In the genomic region with DNA sequence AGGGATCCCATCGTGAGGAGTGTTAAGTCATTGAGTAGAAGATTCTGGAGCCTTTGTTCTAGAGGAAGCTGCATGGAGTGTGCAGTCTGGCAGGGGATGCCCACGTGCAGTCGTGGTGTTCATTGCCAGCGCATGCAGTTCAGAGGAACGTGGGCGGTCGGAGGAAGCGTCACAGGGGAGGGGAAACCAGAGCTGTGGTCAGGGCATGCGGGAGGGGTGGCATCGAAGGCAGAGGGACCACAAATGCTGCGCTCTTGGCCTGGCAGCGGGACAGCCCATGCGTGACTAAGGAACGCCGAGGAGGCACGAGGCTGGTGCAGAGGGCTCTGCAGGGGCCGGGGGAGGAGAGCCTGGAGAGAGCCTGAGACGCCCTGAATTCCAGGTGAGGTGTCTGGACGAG, we compare ENCODE assay signal across 17 cellular contexts.
A peak's percentile ranks its signal among the peaks of the same experiment; 100 is the strongest.
DNase-seq lines count a peak whose midpoint lies in the region; ATAC-seq and TF ChIP-seq lines count a peak whose summit lies in the region.
"Had no signal": no experiment of that assay in that cellular context is flagged by ENCODE, and none has a peak within 500 bp of the region (broad histone marks: within the 10 kb centered on the region; RNA-seq: fewer than 3 reads in every experiment).

No MANE protein-coding gene starts in this region.

- H3K23me2 ChIP-seq in H9 (ENCODE audit: insufficient read length, low read depth, low read length, poor library complexity, severe bottlenecking) = no peaks in the 10 kb centered on the region

- H2AK5ac ChIP-seq in H9 (ENCODE audit: insufficient read length, low read length) = no peak overlapping the region
- H2AK5ac ChIP-seq in mesenchymal stem cell (ENCODE audit: low read length, severe bottlenecking) = no peak overlapping the region

- H2BK5ac ChIP-seq in H9 (ENCODE audit: insufficient read length, low read length) (no peak overlapping the region), mesenchymal stem cell (ENCODE audit: low read depth, low read length, poor library complexity, severe bottlenecking) (no peak overlapping the region)

- H3K36me3 ChIP-seq in CD4-positive, CD25-positive, alpha-beta regulatory T cell (ENCODE audit: control insufficient read depth, insufficient read depth, low read length) = no peaks in the 10 kb centered on the region
- H3K36me3 ChIP-seq in gastrocnemius medialis (no peaks in the 10 kb centered on the region), mesenchymal stem cell (ENCODE audit: control insufficient read depth in 1 of 2, insufficient read depth in 2 of 2, low read depth in 1 of 2, low read length in 2 of 2) (no peaks in the 10 kb centered on the region), adrenal gland (replicated peaks in 1 of 2) (no peaks in the 10 kb centered on the region)
- H3K36me3 ChIP-seq: colonic mucosa, HAP-1 had no signal

- ATAC-seq in CD4-positive, CD25-positive, alpha-beta regulatory T cell (ENCODE audit: low read depth in 2 of 2) = peak in 1 of 2 donors; percentile 34
- no peak for ATAC-seq in gastrocnemius medialis

- no peak overlapping the region for H3K27ac ChIP-seq in CD4-positive, CD25-positive, alpha-beta regulatory T cell (ENCODE audit: insufficient read depth, low read length, poor library complexity, severe bottlenecking)
- no peak overlapping the region for H3K27ac ChIP-seq in H9 (ENCODE audit: insufficient read length, low read depth, low read length)
- H3K27ac ChIP-seq in gastrocnemius medialis = peak overlapping the region in 2 of 4 donors; percentile 97
- H3K27ac ChIP-seq in mesenchymal stem cell (ENCODE audit: low read length, poor library complexity, severe bottlenecking) = no peak overlapping the region
- peak overlapping the region in 2 of 5 donors; percentile 94 for H3K27ac ChIP-seq in adrenal gland
- H3K27ac ChIP-seq: colonic mucosa, hepatocyte had no signal

- H2AFZ ChIP-seq in H9 (ENCODE audit: low read length) = no peak overlapping the region
- no peak overlapping the region for H2AFZ ChIP-seq in mesenchymal stem cell (ENCODE audit: low read depth, low read length)
- H2AFZ ChIP-seq: hepatocyte had no signal

- no peak overlapping the region for H2BK12ac ChIP-seq in H9 (ENCODE audit: insufficient read length, low read depth, low read length)
- H2BK12ac ChIP-seq in mesenchymal stem cell (ENCODE audit: low read length in 2 of 2) = no peak overlapping the region

- H3K27me3 Mint-ChIP-seq in CD4-positive, CD25-positive, alpha-beta regulatory T cell = peaks cover 4% of the 10 kb centered on the region
- H3K27me3 Mint-ChIP-seq in H9 (ENCODE audit: low read depth) (no peaks in the 10 kb centered on the region; the same call in 1 of the 2 replicates), brain (no peaks in the 10 kb centered on the region)

- no peak overlapping the region for H4K91ac ChIP-seq in H9 (ENCODE audit: insufficient read length, low read depth, low read length)
- no peak overlapping the region for H4K91ac ChIP-seq in mesenchymal stem cell (ENCODE audit: low read length)

- no peaks in the 10 kb centered on the region for H3K9me3 ChIP-seq in CD4-positive, CD25-positive, alpha-beta regulatory T cell (ENCODE audit: control insufficient read depth in 2 of 2, low read length in 2 of 2)
- H3K9me3 ChIP-seq in H9 (ENCODE audit: control insufficient read depth, low read depth, low read length) (no peaks in the 10 kb centered on the region), gastrocnemius medialis (no peaks in the 10 kb centered on the region), mesenchymal stem cell (ENCODE audit: control insufficient read depth, low read length) (no peaks in the 10 kb centered on the region), adrenal gland (replicated peaks in 1 of 3) (no peaks in the 10 kb centered on the region)
- H3K9me3 ChIP-seq: colonic mucosa, HAP-1, SK-N-SH had no signal

- H4K8ac ChIP-seq in H9 (replicated peaks; ENCODE audit: insufficient read length, low read depth, low read length) = no peak overlapping the region
- H4K8ac ChIP-seq in mesenchymal stem cell (ENCODE audit: low read length) = no peak overlapping the region

- no peak overlapping the region for H4K5ac ChIP-seq in H9 (ENCODE audit: insufficient read length, low read depth, low read length)

- no peak overlapping the region for H2BK20ac ChIP-seq in H9 (ENCODE audit: low read depth, low read length, poor library complexity, severe bottlenecking)

- H3K14ac ChIP-seq in H9 (ENCODE audit: insufficient read depth, low read length) (no peak overlapping the region), mesenchymal stem cell (ENCODE audit: low read length in 2 of 2) (no peak overlapping the region)

- TF ChIP-seq CTCF in H9 (conservative IDR thresholded peaks at IDR 0.05) (no peak), brain (conservative IDR thresholded peaks at IDR 0.05) (no peak), gastrocnemius medialis (IDR thresholded peaks at IDR 0.05 in 4 of 5, conservative IDR thresholded peaks at IDR 0.05 in 1 of 5) (no peak), adrenal gland (IDR thresholded peaks at IDR 0.05) (no peak)

- intact Hi-C loops in gastrocnemius medialis (cut with DNase I; ENCODE audit: low total_unique reads) = no loop called here
- intact Hi-C loops in adrenal gland (cut with DNase I) = no loop called here

- no peak overlapping the region for H3K56ac ChIP-seq in H9 (ENCODE audit: insufficient read length, low read depth, low read length)

- no peak overlapping the region for H3K23ac ChIP-seq in H9 (ENCODE audit: insufficient read length, low read depth, low read length)
- no peak overlapping the region for H3K23ac ChIP-seq in mesenchymal stem cell (ENCODE audit: low read length in 2 of 2)

- H3K79me1 ChIP-seq in H9 (ENCODE audit: insufficient read depth, low read depth, low read length, poor library complexity, severe bottlenecking) (no peaks in the 10 kb centered on the region), mesenchymal stem cell (replicated peaks; ENCODE audit: low read length, poor library complexity, severe bottlenecking) (peaks cover 4% of the 10 kb centered on the region)

- H2BK15ac ChIP-seq in H9 (ENCODE audit: low read depth, low read length) (no peak overlapping the region), mesenchymal stem cell (ENCODE audit: low read depth, poor library complexity, severe bottlenecking) (no peak overlapping the region)

- peaks cover 0 to 7% (median 2%) of the 10 kb centered on the region in 4 donors for H3K4me1 Mint-ChIP-seq in CD4-positive, CD25-positive, alpha-beta regulatory T cell
- H3K4me1 Mint-ChIP-seq in H9 (peaks cover 22 to 30% of the 10 kb centered on the region in 2 experiments), brain (peaks cover 75% of the 10 kb centered on the region)
- H3K4me1 Mint-ChIP-seq: IgD-negative memory B cell, naive B cell had no signal

- no peaks in the 10 kb centered on the region for H3K36me3 Mint-ChIP-seq in CD4-positive, CD25-positive, alpha-beta regulatory T cell
- no peaks in the 10 kb centered on the region for H3K36me3 Mint-ChIP-seq in H9 (ENCODE audit: insufficient read depth in 1 of 3, low read depth in 3 of 3)
- H3K36me3 Mint-ChIP-seq in brain = no peaks in the 10 kb centered on the region
- H3K36me3 Mint-ChIP-seq: IgD-negative memory B cell, naive B cell had no signal

- H4K20me1 ChIP-seq in H9 (ENCODE audit: control insufficient read depth, insufficient read depth, insufficient read length) = no peaks in the 10 kb centered on the region

- H3K4me2 ChIP-seq in H9 (ENCODE audit: insufficient read depth, insufficient read length, low read length) (no peak overlapping the region), mesenchymal stem cell (ENCODE audit: low read length, poor library complexity, severe bottlenecking) (no peak overlapping the region)
- H3K4me2 ChIP-seq: hepatocyte, SK-N-SH had no signal

- no peak overlapping the region for H2BK120ac ChIP-seq in H9 (ENCODE audit: low read depth, low read length, poor library complexity, severe bottlenecking)
- H2BK120ac ChIP-seq in mesenchymal stem cell (ENCODE audit: low read depth, low read length) = no peak overlapping the region

- H3K4ac ChIP-seq in H9 (ENCODE audit: low read depth, low read length) = no peak overlapping the region
- no peak overlapping the region for H3K4ac ChIP-seq in mesenchymal stem cell (ENCODE audit: low read depth in 1 of 2, low read length in 2 of 2)

- TF ChIP-seq POLR2A in gastrocnemius medialis (IDR thresholded peaks at IDR 0.05) (no peak), adrenal gland (IDR thresholded peaks at IDR 0.05) (no peak)

- peak overlapping the region in 2 of 3 donors; percentile 43 to 48 for H3K27ac Mint-ChIP-seq in CD4-positive, CD25-positive, alpha-beta regulatory T cell
- H3K27ac Mint-ChIP-seq in H9 = peak overlapping the region in 1 of 3 experiments; percentile 82; a peak in 1 of 7 replicates
- H3K27ac Mint-ChIP-seq in brain = peak overlapping the region in 4 of 5 experiments; percentile 31 to 85 (median 60)
- H3K27ac Mint-ChIP-seq: IgD-negative memory B cell, naive B cell had no signal

- peaks cover 0 to 1% (median 0%) of the 10 kb centered on the region in 7 donors for H3K9me3 Mint-ChIP-seq in CD4-positive, CD25-positive, alpha-beta regulatory T cell
- no peaks in the 10 kb centered on the region for H3K9me3 Mint-ChIP-seq in H9
- peaks cover 0 to 2% (median 0%) of the 10 kb centered on the region in 5 experiments for H3K9me3 Mint-ChIP-seq in brain
- H3K9me3 Mint-ChIP-seq: IgD-negative memory B cell, naive B cell had no signal

- peaks cover 3% of the 10 kb centered on the region for H3K4me1 ChIP-seq in CD4-positive, CD25-positive, alpha-beta regulatory T cell (ENCODE audit: control insufficient read depth, insufficient read depth, low read length, poor library complexity, severe bottlenecking)
- H3K4me1 ChIP-seq in H9 (ENCODE audit: insufficient read depth, low read length) (peaks cover 3% of the 10 kb centered on the region), gastrocnemius medialis (peaks cover 38 to 41% of the 10 kb centered on the region in 2 donors), mesenchymal stem cell (ENCODE audit: control insufficient read depth, insufficient read depth, low read depth, low read length) (peaks cover 32% of the 10 kb centered on the region), adrenal gland (replicated peaks in 1 of 2) (peaks cover 22 to 39% of the 10 kb centered on the region in 2 donors)
- H3K4me1 ChIP-seq: colonic mucosa, HAP-1 had no signal

- no peaks in the 10 kb centered on the region for H3K27me3 ChIP-seq in CD4-positive, CD25-positive, alpha-beta regulatory T cell (ENCODE audit: control insufficient read depth, insufficient read depth, low read length)
- H3K27me3 ChIP-seq in H9 (ENCODE audit: insufficient read depth, low read length) = no peaks in the 10 kb centered on the region
- H3K27me3 ChIP-seq in gastrocnemius medialis = no peaks in the 10 kb centered on the region
- H3K27me3 ChIP-seq in mesenchymal stem cell (ENCODE audit: control insufficient read depth in 1 of 2, insufficient read depth in 1 of 2, low read length in 2 of 2) = no peaks in the 10 kb centered on the region
- H3K27me3 ChIP-seq in adrenal gland = no peaks in the 10 kb centered on the region
- H3K27me3 ChIP-seq: colonic mucosa, hepatocyte had no signal

- peak in 1 of 3 donors; percentile 29 for DNase-seq in CD4-positive, CD25-positive, alpha-beta regulatory T cell
- DNase-seq in H9 (no peak), T1000 (lab: John Stamatoyannopoulos, UW) (no peak), gastrocnemius medialis (no peak), mesenchymal stem cell (no peak), adrenal gland (no peak)
- DNase-seq in stimulated activated CD4-positive, alpha-beta T cell treated with anti-CD3 and anti-CD28 coated beads, Interleukin-1b, Interleukin-23, amount 100 ng/mL, for 4 hours (ENCODE audit: low read depth in 2 of 2) = peak; percentile 5 to 12
- DNase-seq: activated CD8-positive, alpha-beta memory T cell treated with anti-CD3 and anti-CD28 coated beads for 24 hours; colonic mucosa; COR-L47; naive B cell; NCI-H1930; SK-N-SH had no signal

- no peak overlapping the region for H3K4me3 Mint-ChIP-seq in CD4-positive, CD25-positive, alpha-beta regulatory T cell
- H3K4me3 Mint-ChIP-seq in H9 (no peak overlapping the region), brain (no peak overlapping the region)
- H3K4me3 Mint-ChIP-seq: IgD-negative memory B cell, naive B cell had no signal

- no CpG with 5 or more reads among the region's 19 CpGs for WGBS in H9 (ENCODE audit: extremely low coverage, insufficient read length, low lambda C conversion rate)
- WGBS in mesenchymal stem cell = 94% methylated on average over 19 of the region's 19 CpGs
- WGBS in adrenal gland, 4 donors = 84 to 86% (median 85%) methylated on average over 19 of the region's 19 CpGs

- in situ Hi-C loops in gastrocnemius medialis (cut with MboI; ENCODE audit: low sequenced_read_pairs in 4 of 4) = no loop called here

- H3K9ac ChIP-seq in H9 (ENCODE audit: extremely low read depth, insufficient read length, low read length) (no peak overlapping the region), mesenchymal stem cell (ENCODE audit: low read length) (no peak overlapping the region)
- H3K9ac ChIP-seq: SK-N-SH had no signal

- no peak overlapping the region for H3K4me3 ChIP-seq in CD4-positive, CD25-positive, alpha-beta regulatory T cell (ENCODE audit: low read depth, low read length)
- H3K4me3 ChIP-seq in gastrocnemius medialis = no peak overlapping the region
- H3K4me3 ChIP-seq in mesenchymal stem cell (ENCODE audit: insufficient read depth in 1 of 2, low read depth in 1 of 2, low read length in 2 of 2) = no peak overlapping the region
- H3K4me3 ChIP-seq in adrenal gland = no peak overlapping the region
- H3K4me3 ChIP-seq: colonic mucosa, HAP-1, hepatocyte had no signal

- H3K79me2 ChIP-seq in H9 (ENCODE audit: insufficient read depth, low read length) = no peaks in the 10 kb centered on the region
- H3K79me2 ChIP-seq: hepatocyte had no signal

- no peak overlapping the region for H3T11ph ChIP-seq in H9 (ENCODE audit: low read length)

- peak overlapping the region; percentile 61 for H3K18ac ChIP-seq in H9 (ENCODE audit: insufficient read length, low read depth, low read length)
- H3K18ac ChIP-seq in mesenchymal stem cell (ENCODE audit: low read depth in 1 of 2, low read length in 2 of 2) = no peak overlapping the region

Comparison
In these comparisons a context has a peak if more than half of its experiments do, and no peak if none do; other contexts are left out.
1. DNase-seq: peak in stimulated activated CD4-positive, alpha-beta T cell treated with anti-CD3 and anti-CD28 coated beads, Interleukin-1b, Interleukin-23, amount 100 ng/mL, for 4 hours (2 of 2); none in H9 (single experiment), T1000 (single experiment), gastrocnemius medialis (0 of 2), mesenchymal stem cell (single experiment) and adrenal gland (0 of 7).